23 cellular contexts compared by ENCODE assay signal in the genomic region with DNA sequence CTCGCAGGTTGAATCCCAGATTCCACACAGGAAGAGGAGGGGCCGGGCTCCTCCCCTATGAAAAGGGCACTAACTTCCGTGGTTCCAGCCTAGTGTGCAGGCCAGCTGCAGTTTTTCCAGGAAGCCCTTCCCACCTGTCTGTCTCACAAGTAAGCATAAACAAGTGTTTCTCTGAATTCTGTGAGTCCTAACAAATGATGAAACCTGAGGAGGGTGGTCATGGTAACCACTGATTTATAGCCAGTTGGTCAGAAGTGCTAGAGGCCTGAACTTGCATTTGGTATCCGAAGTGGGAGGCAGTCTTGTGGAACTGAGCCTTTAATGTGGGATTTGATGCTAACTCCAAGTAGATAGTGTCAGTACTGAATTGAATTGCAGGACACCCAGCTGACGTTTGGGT. TPM values are rescaled to one million over a fixed set of nuclear protein-coding genes. Genes with fewer than 3 reads are reported as not detected.
A peak's percentile ranks its signal among the peaks of the same experiment; 100 is the strongest.
DNase-seq lines count a peak whose midpoint lies in the region; ATAC-seq, FAIRE-seq and TF ChIP-seq lines count a peak whose summit lies in the region.
"Had no signal": no experiment of that assay in that cellular context is flagged by ENCODE, and none has a peak within 500 bp of the region (broad histone marks: within the 10 kb centered on the region; RNA-seq: fewer than 3 reads in every experiment).

No MANE protein-coding gene starts in this region.

- H3K27ac ChIP-seq in HepG2 (ENCODE audit: extremely low read length, insufficient read depth, low read length), result no peak overlapping the region
- H3K27ac ChIP-seq in right lobe of liver, result no peak overlapping the region
- no peak overlapping the region for H3K27ac ChIP-seq in SJCRH30
- H3K27ac ChIP-seq: body of pancreas, colonic mucosa, sigmoid colon, stomach had no signal

- no peaks in the 10 kb centered on the region for H3K27me3 ChIP-seq in HepG2 (ENCODE audit: control insufficient read depth in 1 of 2, insufficient read depth in 2 of 2, low read length in 2 of 2)
- no peaks in the 10 kb centered on the region for H3K27me3 ChIP-seq in right lobe of liver
- H3K27me3 ChIP-seq in SJCRH30, result no peaks in the 10 kb centered on the region
- H3K27me3 ChIP-seq: body of pancreas, colonic mucosa, sigmoid colon, stomach had no signal

- TF ChIP-seq POLR2A in HepG2 (IDR thresholded peaks at IDR 0.05; ENCODE audit: insufficient read depth in 1 of 2, low read depth in 2 of 2, low read length in 2 of 2) (no peak), right lobe of liver (IDR thresholded peaks at IDR 0.05) (no peak)

- TF ChIP-seq CTCF in HepG2 (CRISPR knock-in tag; IDR thresholded peaks at IDR 0.05) (no peak), right lobe of liver (IDR thresholded peaks at IDR 0.05) (no peak)

- H3K9me3 ChIP-seq in HepG2 (ENCODE audit: low read length), result no peaks in the 10 kb centered on the region
- no peaks in the 10 kb centered on the region for H3K9me3 ChIP-seq in right lobe of liver
- no peaks in the 10 kb centered on the region for H3K9me3 ChIP-seq in SJCRH30 (replicated peaks)
- H3K9me3 ChIP-seq: body of pancreas, colonic mucosa, sigmoid colon, stomach had no signal

- POLR2A ChIA-PET in HepG2 (lab: Yijun Ruan, JAX), result no interaction called here

- intact Hi-C loops in HepG2 (cut with micrococcal nuclease; ENCODE audit: unreplicated experiment) (no loop called here), right lobe of liver (cut with DNase I) (loop anchor here in 1 of 2 donors (5.0 kb wide), 1 partner anchor 109 kb away; no protein-coding TSS in a partner anchor)

- DNase-seq in HepG2 (ENCODE audit: low spot score) (no peak), right lobe of liver (no peak), NCI-H1417 treated with DMSO at 0.1 percent for 48 hours (lab: John Stamatoyannopoulos, UW) (peak; percentile 33), SJCRH30 (peak; percentile 71 to 88), HTR-8/SVneo (ENCODE audit: insufficient read length, low spot score) (no peak), middle frontal gyrus (ENCODE audit: extremely low spot score, low spot score) (no peak)
- no peak for DNase-seq in effector CD4-positive, alpha-beta T cell
- DNase-seq: ACHN; activated CD4-positive, alpha-beta T cell treated with anti-CD3 and anti-CD28 coated beads, Interleukin-2, amount 50 U/mL, for 48 hours; activated naive CD8-positive, alpha-beta T cell treated with anti-CD3 and anti-CD28 coated beads for 36 hours; activated T-cell treated with anti-CD3 and anti-CD28 coated beads, Interleukin-2, amount 50 U/mL, for 48 hours; body of pancreas; CD4-positive, CD25-positive, alpha-beta regulatory T cell; colonic mucosa; NCI-H1436 treated with DMSO at 0.1 percent for 48 hours; NCI-H526 treated with DMSO at 0.1 percent for 48 hours; nucleus accumbens; sigmoid colon; stomach; SW 1271 had no signal

- no peak overlapping the region for H3K4me2 ChIP-seq in HepG2 (ENCODE audit: low read depth, low read length)

- no peak overlapping the region for H2AFZ ChIP-seq in HepG2 (ENCODE audit: low read length)

- FAIRE-seq in HepG2 (lab: Jason Lieb, UNC), result no peak
- no peak for FAIRE-seq in HTR-8/SVneo (lab: Jason Lieb, UNC)
- FAIRE-seq: endothelial cell of umbilical vein had no signal

- CTCF ChIA-PET in HepG2 (lab: Yijun Ruan, JAX; ENCODE audit: low intra/inter-chr PET ratio, low total read pairs), result no interaction called here

- H3K79me2 ChIP-seq in HepG2 (ENCODE audit: insufficient read depth, low read length), result no peaks in the 10 kb centered on the region

- H3K4me1 ChIP-seq in HepG2 (ENCODE audit: insufficient read depth, low read length) (peaks cover 14% of the 10 kb centered on the region), right lobe of liver (peaks cover 0 to 8% (median 0%) of the 10 kb centered on the region in 4 donors), SJCRH30 (peaks cover 2% of the 10 kb centered on the region; the same call in 1 of the 2 replicates)
- H3K4me1 ChIP-seq: sigmoid colon had no signal

- WGBS in HepG2 (ENCODE audit: low lambda C conversion rate), result 43% methylated on average over 3 of the region's 5 CpGs
- 59% methylated on average over 3 of the region's 5 CpGs for WGBS in right lobe of liver (ENCODE audit: insufficient coverage, low coverage, low lambda C conversion rate, missing lambda C conversion rate)

- TF ChIP-seq EP300 in HepG2 (IDR thresholded peaks at IDR 0.05; ENCODE audit: low read depth in 2 of 2, low read length in 2 of 2) (no peak), HepG2 (CRISPR knock-in tag; IDR thresholded peaks at IDR 0.05; ENCODE audit: borderline replicate concordance) (no peak)

- H3K36me3 ChIP-seq in HepG2 (replicated peaks in 1 of 2; ENCODE audit: control insufficient read depth in 1 of 2, insufficient read depth in 2 of 2, low read length in 2 of 2), result no peaks in the 10 kb centered on the region
- H3K36me3 ChIP-seq in right lobe of liver, result no peaks in the 10 kb centered on the region
- no peaks in the 10 kb centered on the region for H3K36me3 ChIP-seq in SJCRH30
- H3K36me3 ChIP-seq: colonic mucosa, sigmoid colon, stomach had no signal

- ATAC-seq in HepG2 (no peak), right lobe of liver (no peak), GM21423 (IDR thresholded peaks at IDR 0.05; ENCODE audit: unreplicated experiment) (no peak)
- ATAC-seq: body of pancreas had no signal

- H3K4me3 ChIP-seq in HepG2 (replicated peaks in 1 of 3; ENCODE audit: insufficient read depth in 1 of 3, low read depth in 2 of 3, low read length in 3 of 3) (no peak overlapping the region), right lobe of liver (no peak overlapping the region), SJCRH30 (no peak overlapping the region)
- H3K4me3 ChIP-seq: body of pancreas, colonic mucosa, sigmoid colon, stomach had no signal

- TF ChIP-seq RAD21 in HepG2 (CRISPR knock-in tag; IDR thresholded peaks at IDR 0.05), result no peak

- in situ Hi-C loops in HepG2 (cut with HindIII; ENCODE audit: extremely low pct_ligation_motif_present, low pct_unique_long_range_greater_than_20kb), result no loop called here

- H4K20me1 ChIP-seq in HepG2 (ENCODE audit: insufficient read depth, low read length), result no peaks in the 10 kb centered on the region

- BruUV-seq in HepG2 (replicated peaks; lab: Mats Ljungman, UMichigan), result no TSS peak

- no peak overlapping the region for H3K9ac ChIP-seq in HepG2 (ENCODE audit: insufficient read depth, low read depth, low read length)

TF ChIP-seq in HepG2, 621 proteins besides CTCF, POLR2A, EP300 and RAD21 (continues in another document):
- no peak for TF ChIP-seq ZFP90 (CRISPR knock-in tag; IDR thresholded peaks at IDR 0.05; ENCODE audit: borderline replicate concordance)
- no peak for TF ChIP-seq ZNF460 (CRISPR knock-in tag; IDR thresholded peaks at IDR 0.05; ENCODE audit: borderline replicate concordance)
- TF ChIP-seq, protein P1, sequence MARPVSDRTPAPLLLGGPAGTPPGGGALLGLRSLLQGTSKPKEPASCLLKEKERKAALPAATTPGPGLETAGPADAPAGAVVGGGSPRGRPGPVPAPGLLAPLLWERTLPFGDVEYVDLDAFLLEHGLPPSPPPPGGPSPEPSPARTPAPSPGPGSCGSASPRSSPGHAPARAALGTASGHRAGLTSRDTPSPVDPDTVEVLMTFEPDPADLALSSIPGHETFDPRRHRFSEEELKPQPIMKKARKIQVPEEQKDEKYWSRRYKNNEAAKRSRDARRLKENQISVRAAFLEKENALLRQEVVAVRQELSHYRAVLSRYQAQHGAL (CRISPR knock-in tag; IDR thresholded peaks at IDR 0.05; ENCODE audit: not compliant biosample characterization), result no peak
- TF ChIP-seq, protein P2, sequence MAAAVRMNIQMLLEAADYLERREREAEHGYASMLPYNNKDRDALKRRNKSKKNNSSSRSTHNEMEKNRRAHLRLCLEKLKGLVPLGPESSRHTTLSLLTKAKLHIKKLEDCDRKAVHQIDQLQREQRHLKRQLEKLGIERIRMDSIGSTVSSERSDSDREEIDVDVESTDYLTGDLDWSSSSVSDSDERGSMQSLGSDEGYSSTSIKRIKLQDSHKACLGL (CRISPR knock-in tag; IDR thresholded peaks at IDR 0.05), result no peak
- TF ChIP-seq PRMT3 (CRISPR knock-in tag; IDR thresholded peaks at IDR 0.05; ENCODE audit: borderline replicate concordance, low read depth), result no peak
- TF ChIP-seq JDP2 (CRISPR knock-in tag; IDR thresholded peaks at IDR 0.05; ENCODE audit: borderline replicate concordance), result no peak
- no peak for TF ChIP-seq GABPA (IDR thresholded peaks at IDR 0.05; ENCODE audit: low read depth, low read length)
- peak; percentile 72 for TF ChIP-seq GABPA (CRISPR knock-in tag; IDR thresholded peaks at IDR 0.05; ENCODE audit: low read depth)
- no peak for TF ChIP-seq ADNP (CRISPR knock-in tag; IDR thresholded peaks at IDR 0.05)
- TF ChIP-seq SMAD3 (CRISPR knock-in tag; IDR thresholded peaks at IDR 0.05), result no peak
- no peak for TF ChIP-seq JARID2 (CRISPR knock-in tag; IDR thresholded peaks at IDR 0.05; ENCODE audit: insufficient replicate concordance)
- TF ChIP-seq PAWR (CRISPR knock-in tag; IDR thresholded peaks at IDR 0.05; ENCODE audit: borderline replicate concordance), result no peak
- no peak for TF ChIP-seq NCOA5 (CRISPR knock-in tag; IDR thresholded peaks at IDR 0.05)

RNA-seq across cellular contexts. Expression of gene STEAP4, which starts 54.7 kb away (rescaled TPM):
- total RNA-seq in HepG2 (2016; rRNA removed; fragmentation: Illumina TruSeq; extraction: Trizol), result not detected in 2 replicates
- not detected in 2 replicates for total RNA-seq in HepG2 (2016; cell fraction: cytosol; rRNA removed; fragmentation: Illumina TruSeq; extraction: Trizol; ENCODE audit: low read depth)
- not detected in 2 replicates for total RNA-seq in HepG2 (2016; cell fraction: insoluble cytoplasmic fraction; rRNA removed; fragmentation: Illumina TruSeq; extraction: Trizol)
- not detected in 2 replicates for total RNA-seq in HepG2 (2016; cell fraction: membrane; rRNA removed; fragmentation: Illumina TruSeq; extraction: Trizol)
- not detected in 2 replicates for total RNA-seq in HepG2 (2016; cell fraction: nucleus; rRNA removed; fragmentation: Illumina TruSeq; extraction: Trizol)
- not detected in 2 replicates for polyA plus RNA-seq in HepG2 (2011; rRNA removed)
- polyA plus RNA-seq in HepG2 (2011; cell fraction: cytosol; rRNA removed), result not detected in 2 replicates
- not detected in 2 replicates for polyA plus RNA-seq in HepG2 (2011; cell fraction: nucleus; rRNA removed)
- polyA plus RNA-seq in HepG2 (2012), result not detected in 2 replicates
- not detected in 2 replicates for polyA plus RNA-seq in HepG2 (2016; cell fraction: cytosol; fragmentation: Illumina TruSeq; extraction: Trizol; ENCODE audit: low read depth)
- not detected in 2 replicates for polyA plus RNA-seq in HepG2 (2016; cell fraction: insoluble cytoplasmic fraction; fragmentation: Illumina TruSeq; extraction: Trizol; ENCODE audit: low read depth)
- polyA plus RNA-seq in HepG2 (2016; cell fraction: membrane; fragmentation: Illumina TruSeq; extraction: Trizol; ENCODE audit: low read depth), result not detected in 2 replicates
- polyA plus RNA-seq in HepG2 (2016; cell fraction: nucleus; fragmentation: Illumina TruSeq; extraction: Trizol; ENCODE audit: insufficient read depth, low read depth), result not detected in 2 replicates
- polyA minus RNA-seq in HepG2 (2011; rRNA and poly(A)+ RNA removed; ENCODE audit: low replicate concordance), result 19.2 TPM in 1 of 2 replicates, not detected in the other
- polyA minus RNA-seq in HepG2 (2011; cell fraction: cytosol; rRNA and poly(A)+ RNA removed), result not detected in 2 replicates
- polyA minus RNA-seq in HepG2 (2011; cell fraction: nucleus; rRNA and poly(A)+ RNA removed), result not detected in 2 replicates
- 100 to 1,000 TPM in 1 of 6 experiments, 10 to 100 TPM in 5; 16.3 to 158 (median 22.9) TPM for total RNA-seq in right lobe of liver
- not detected in 2 replicates for total RNA-seq in SJCRH30 (2014; rRNA removed; shearing (Covaris generic))
- total RNA-seq: activated naive CD8-positive, alpha-beta T cell treated with anti-CD3 and anti-CD28 coated beads for 36 hours; CD4-positive, CD25-positive, alpha-beta regulatory T cell; Daoy; endothelial cell of umbilical vein had no signal
- polyA plus RNA-seq: CD4-positive, CD25-positive, alpha-beta regulatory T cell; endothelial cell of umbilical vein had no signal

Comparison
In these comparisons a context has a peak if more than half of its experiments do, and no peak if none do; other contexts are left out.
1. RNA of gene STEAP4, which starts 54.7 kb away (total RNA-seq): 16.3 to 158 TPM in right lobe of liver; not detected in HepG2 and not detected in SJCRH30; every median in the first group is over 10 times any median in the second.
2. DNase-seq: peak in NCI-H1417 treated with DMSO at 0.1 percent for 48 hours (single experiment) and SJCRH30 (2 of 2); none in HepG2 (single experiment), right lobe of liver (0 of 3), HTR-8/SVneo (single experiment), effector CD4-positive, alpha-beta T cell (single experiment) and middle frontal gyrus (single experiment).